Comparison of ENCODE assay signal across 9 cellular contexts in the genomic region with DNA sequence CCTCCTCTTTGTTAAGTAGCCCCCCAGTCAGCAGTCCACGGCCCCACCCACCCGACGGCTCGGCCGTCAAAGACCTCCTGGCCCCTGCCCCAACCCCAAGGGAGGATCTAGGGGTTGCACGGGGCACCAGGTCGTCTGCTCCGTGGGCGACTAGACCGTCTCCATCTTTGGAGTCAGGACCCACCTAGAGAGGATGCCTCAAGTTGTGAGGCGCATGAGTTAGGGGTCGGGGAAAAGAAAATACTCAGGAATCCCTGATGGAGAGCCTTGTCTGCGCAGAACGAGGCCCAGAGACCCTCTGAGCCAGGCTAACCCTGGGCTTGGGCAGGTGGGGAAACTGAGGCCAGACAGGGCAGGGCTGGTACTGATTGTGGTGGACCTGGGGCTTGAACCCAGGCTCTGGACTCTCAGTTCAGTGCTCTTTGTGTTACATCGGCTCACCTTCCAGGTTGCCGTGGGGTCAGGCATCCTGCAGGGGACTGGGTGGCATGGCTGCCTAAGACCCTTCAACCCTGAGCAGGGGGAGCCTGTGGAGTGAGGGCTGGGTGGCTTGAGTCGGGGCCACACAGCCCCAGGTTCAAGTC. TPM values are rescaled to one million over a fixed set of nuclear protein-coding genes. Genes with fewer than 3 reads are reported as not detected.
DNase-seq lines count a peak whose midpoint lies in the region; ATAC-seq, FAIRE-seq and TF ChIP-seq lines count a peak whose summit lies in the region.
"Had no signal": no experiment of that assay in that cellular context is flagged by ENCODE, and none has a peak within 500 bp of the region (broad histone marks: within the 10 kb centered on the region; RNA-seq: fewer than 3 reads in every experiment).

No MANE protein-coding gene starts in this region.

- no peaks in the 10 kb centered on the region for H3K36me3 ChIP-seq in BLaER1 treated with 17β-estradiol and CSF1 and Interleukin-3, amounts not matched to agents 10 nM and 100 nM
- H3K36me3 ChIP-seq in OCI-LY1 (ENCODE audit: insufficient read depth, low read length) (no peaks in the 10 kb centered on the region), endothelial cell of umbilical vein (ENCODE audit: control insufficient read depth in 2 of 2, extremely low read depth in 1 of 2, insufficient read depth in 2 of 2, low read length in 2 of 2) (no peaks in the 10 kb centered on the region), neuronal stem cell (replicated peaks in 1 of 2; ENCODE audit: control insufficient read depth in 2 of 2, insufficient read depth in 2 of 2, low read length in 2 of 2) (no peaks in the 10 kb centered on the region)

- no peaks in the 10 kb centered on the region for H3K9me2 ChIP-seq in OCI-LY1 (ENCODE audit: low read depth, low read length)

- 0 out of 22 replicates have a peak overlapping the region, but pooled peaks of 4 of the 11 experiments have one; percentile 30 to 45 (median 35) for H3K27ac ChIP-seq in BLaER1 treated with 17β-estradiol and CSF1 and Interleukin-3, amounts not matched to agents 10 nM and 100 nM
- no peak overlapping the region for H3K27ac ChIP-seq in OCI-LY1 (ENCODE audit: low read depth, low read length, poor library complexity, severe bottlenecking)
- no peak overlapping the region for H3K27ac ChIP-seq in endothelial cell of umbilical vein (ENCODE audit: insufficient read depth, low read depth, low read length)
- no peak overlapping the region for H3K27ac ChIP-seq in neuronal stem cell (replicated peaks; ENCODE audit: low read length)

- ATAC-seq in GM18517 (IDR thresholded peaks at IDR 0.05; ENCODE audit: unreplicated experiment) (no peak), GM21381 (IDR thresholded peaks at IDR 0.05; ENCODE audit: unreplicated experiment) (no peak)

- H2AK5ac ChIP-seq in neuronal stem cell (ENCODE audit: low read depth, low read length) = peak overlapping the region; percentile 95

- H3K9me3 ChIP-seq in BLaER1 treated with 17β-estradiol and CSF1 and Interleukin-3, amounts not matched to agents 10 nM and 100 nM (replicated peaks in 1 of 11) = no peaks in the 10 kb centered on the region
- H3K9me3 ChIP-seq in OCI-LY1 (ENCODE audit: low read length) (no peaks in the 10 kb centered on the region), endothelial cell of umbilical vein (replicated peaks; ENCODE audit: control insufficient read depth, insufficient read depth, low read length) (no peaks in the 10 kb centered on the region), neuronal stem cell (replicated peaks in 1 of 2; ENCODE audit: control insufficient read depth in 2 of 2, insufficient read depth in 1 of 2, low read depth in 1 of 2, low read length in 2 of 2) (no peaks in the 10 kb centered on the region)

- FAIRE-seq in endothelial cell of umbilical vein (lab: Jason Lieb, UNC) = no peak

- WGBS in neuronal stem cell (ENCODE audit: extremely low coverage in 2 of 2, insufficient read length in 2 of 2, insufficient replicate concordance in 1 of 2), 2 donors = no CpG with 5 or more reads among the region's 17 CpGs

- H3K9ac ChIP-seq in BLaER1 treated with 17β-estradiol and CSF1 and Interleukin-3, amounts not matched to agents 10 nM and 100 nM = peak overlapping the region in 10 of 11 experiments; percentile 37 to 78 (median 64); a peak in 16 of 22 replicates
- H3K9ac ChIP-seq in OCI-LY1 (ENCODE audit: low read length) = no peak overlapping the region; the same call in 1 of the 2 replicates
- no peak overlapping the region for H3K9ac ChIP-seq in endothelial cell of umbilical vein (replicated peaks; ENCODE audit: extremely low read depth, insufficient read depth, low read length)
- H3K9ac ChIP-seq in neuronal stem cell (ENCODE audit: low read depth, low read length, poor library complexity) = peak overlapping the region; percentile 84

- TF ChIP-seq POLR2A in endothelial cell of umbilical vein (IDR thresholded peaks at IDR 0.05; ENCODE audit: low read depth, low read length) = no peak

- no peaks in the 10 kb centered on the region for H3K79me1 ChIP-seq in neuronal stem cell (ENCODE audit: low read depth, low read length)

- H3K4me1 ChIP-seq in BLaER1 treated with 17β-estradiol and CSF1 and Interleukin-3, amounts not matched to agents 10 nM and 100 nM = peaks cover 41 to 50% (median 45%) of the 10 kb centered on the region in 10 experiments
- H3K4me1 ChIP-seq in OCI-LY1 (ENCODE audit: insufficient read depth, low read length, severe bottlenecking) (peaks cover 11% of the 10 kb centered on the region), endothelial cell of umbilical vein (ENCODE audit: control insufficient read depth, extremely low read depth, insufficient read depth, low read length) (peaks cover 10% of the 10 kb centered on the region), neuronal stem cell (ENCODE audit: control insufficient read depth in 2 of 2, insufficient read depth in 1 of 2, low read depth in 1 of 2, low read length in 2 of 2) (peaks cover 13 to 21% of the 10 kb centered on the region in 2 donors)

- no peak overlapping the region for H4K91ac ChIP-seq in neuronal stem cell (ENCODE audit: low read depth, low read length, poor library complexity)

- H2BK15ac ChIP-seq in neuronal stem cell (ENCODE audit: low read length) = no peak overlapping the region

- peaks cover 0 to 7% (median 0%) of the 10 kb centered on the region in 11 experiments; a peak in 5 of 22 replicates for H3K27me3 ChIP-seq in BLaER1 treated with 17β-estradiol and CSF1 and Interleukin-3, amounts not matched to agents 10 nM and 100 nM
- H3K27me3 ChIP-seq in OCI-LY1 (ENCODE audit: insufficient read depth, low read length) = no peaks in the 10 kb centered on the region
- peaks cover 0 to 4% of the 10 kb centered on the region in 2 experiments for H3K27me3 ChIP-seq in endothelial cell of umbilical vein (ENCODE audit: control insufficient read depth in 2 of 2, insufficient read depth in 2 of 2, low read length in 2 of 2)
- H3K27me3 ChIP-seq in neuronal stem cell (ENCODE audit: control insufficient read depth in 3 of 3, insufficient read depth in 3 of 3, low read depth in 1 of 3, low read length in 3 of 3) = no peaks in the 10 kb centered on the region

- H3K14ac ChIP-seq in neuronal stem cell (ENCODE audit: low read length) = peak overlapping the region; percentile 12

- H3K18ac ChIP-seq in neuronal stem cell (ENCODE audit: low read length) = peak overlapping the region; percentile 45

- no peak overlapping the region for H2BK120ac ChIP-seq in neuronal stem cell (ENCODE audit: low read depth, low read length)

- H4K8ac ChIP-seq in neuronal stem cell (ENCODE audit: low read depth, low read length) = no peak overlapping the region

- peak overlapping the region; percentile 51 to 71 (median 60) for H3K4me3 ChIP-seq in BLaER1 treated with 17β-estradiol and CSF1 and Interleukin-3, amounts not matched to agents 10 nM and 100 nM
- peak overlapping the region; percentile 66 for H3K4me3 ChIP-seq in OCI-LY1 (ENCODE audit: low read depth, low read length, poor library complexity, severe bottlenecking)
- H3K4me3 ChIP-seq in endothelial cell of umbilical vein (replicated peaks in 1 of 3; ENCODE audit: insufficient read depth in 1 of 3, low read depth in 1 of 3, low read length in 3 of 3) = peak overlapping the region in 2 of 3 experiments; percentile 29 to 50
- peak overlapping the region; percentile 55 to 82 for H3K4me3 ChIP-seq in neuronal stem cell (ENCODE audit: low read length in 2 of 2)

- CTCF ChIA-PET in endothelial cell of umbilical vein (lab: Charles Lee) = interaction anchor here (2.2 to 2.7 kb wide), 5 partner anchors 9 to 110 kb away, joined by 9 to 30 read pairs (median 16); partner anchors contain the start of gene IFI27L2

- no TSS peak for BruUV-seq in endothelial cell of umbilical vein (replicated peaks; lab: Mats Ljungman, UMichigan)

- H3K4me2 ChIP-seq in BLaER1 treated with 17β-estradiol and CSF1 and Interleukin-3, amounts not matched to agents 10 nM and 100 nM = peak overlapping the region; percentile 66 to 89 (median 79)
- H3K4me2 ChIP-seq in OCI-LY1 (ENCODE audit: low read length) (peak overlapping the region; percentile 66), endothelial cell of umbilical vein (ENCODE audit: insufficient read depth, low read length) (no peak overlapping the region), neuronal stem cell (ENCODE audit: insufficient read depth, low read length, poor library complexity, severe bottlenecking) (peak overlapping the region; percentile 52)

- DNase-seq in endothelial cell of umbilical vein (ENCODE audit: low read depth, low spot score) = no peak
- DNase-seq in neuronal stem cell (ENCODE audit: low spot score) = no peak
- DNase-seq in H4 (ENCODE audit: low spot score) = no peak
- DNase-seq in NCI-H1694 (lab: John Stamatoyannopoulos, UW) = no peak

- POLR2A ChIA-PET in endothelial cell of umbilical vein (lab: Charles Lee) = no interaction called here

- TF ChIP-seq CTCF in OCI-LY1 (IDR thresholded peaks at IDR 0.05; ENCODE audit: low read length) (no peak), endothelial cell of umbilical vein (IDR thresholded peaks at IDR 0.05; ENCODE audit: extremely low read depth in 1 of 2, insufficient read depth in 1 of 2, low read depth in 1 of 2, low read length in 2 of 2) (no peak)

- H2AFZ ChIP-seq in OCI-LY1 (ENCODE audit: low read length) = no peak overlapping the region
- peak overlapping the region; percentile 78 for H2AFZ ChIP-seq in endothelial cell of umbilical vein (ENCODE audit: low read depth, low read length)
- peak overlapping the region; percentile 98 for H2AFZ ChIP-seq in neuronal stem cell (ENCODE audit: low read length)

- no peaks in the 10 kb centered on the region for H3F3A ChIP-seq in OCI-LY1 (ENCODE audit: insufficient read depth, low read length)

- H3K23ac ChIP-seq in neuronal stem cell (ENCODE audit: low read depth, low read length, poor library complexity) = no peak overlapping the region

- no peak overlapping the region for H2BK5ac ChIP-seq in neuronal stem cell (ENCODE audit: low read length)

- intact Hi-C loops in endothelial cell of umbilical vein (cut with micrococcal nuclease) = loop anchor here (1.0 to 2.0 kb wide), 2 partner anchors 154 to 820 kb away; partner anchors contain the start of genes GON7 and UBR7

- H3K9me1 ChIP-seq in endothelial cell of umbilical vein (replicated peaks; ENCODE audit: control insufficient read depth, extremely low read depth, insufficient read depth, low read length) = no peaks in the 10 kb centered on the region

- H4K20me1 ChIP-seq in BLaER1 treated with 17β-estradiol and CSF1 and Interleukin-3, amounts not matched to agents 10 nM and 100 nM = peaks cover 0 to 8% (median 0%) of the 10 kb centered on the region in 11 experiments; a peak in 1 of 22 replicates
- H4K20me1 ChIP-seq in OCI-LY1 (ENCODE audit: insufficient read depth, low read length) (no peaks in the 10 kb centered on the region), endothelial cell of umbilical vein (replicated peaks; ENCODE audit: control insufficient read depth, extremely low read depth, insufficient read depth, low read length) (no peaks in the 10 kb centered on the region)

- no peaks in the 10 kb centered on the region for H3K79me2 ChIP-seq in OCI-LY1 (ENCODE audit: insufficient read depth, low read length)
- H3K79me2 ChIP-seq in endothelial cell of umbilical vein (ENCODE audit: control insufficient read depth, insufficient read depth, low read length) = no peaks in the 10 kb centered on the region

- dilution Hi-C loops in endothelial cell of umbilical vein (cut with MboI; ENCODE audit: extremely low pct_ligation_motif_present, low sequenced_read_pairs) = no loop called here

- no peak overlapping the region for H2BK12ac ChIP-seq in neuronal stem cell (ENCODE audit: low read length)

- no peak overlapping the region for H3K4ac ChIP-seq in neuronal stem cell (ENCODE audit: low read length)

RNA-seq across cellular contexts. Expression of gene OTUB2, which starts 0.8 kb away (rescaled TPM):
- total RNA-seq in endothelial cell of umbilical vein = 1.1 and 1.6 TPM in 2 replicates
- polyA plus RNA-seq in endothelial cell of umbilical vein = 0.53 and 0.70 TPM in 2 replicates
- polyA plus RNA-seq in endothelial cell of umbilical vein (2011; cell fraction: cytosol; rRNA removed) = 0.59 and 0.61 TPM in 2 replicates
- 0.62 and 0.67 TPM in 2 replicates for polyA plus RNA-seq in endothelial cell of umbilical vein (2011; cell fraction: nucleus; rRNA removed)
- polyA plus RNA-seq in endothelial cell of umbilical vein (2012) = 1.7 and 1.9 TPM in 2 replicates
- 2.4 and 2.7 TPM in 2 replicates for polyA minus RNA-seq in endothelial cell of umbilical vein
- polyA minus RNA-seq in endothelial cell of umbilical vein (2011; cell fraction: cytosol; rRNA and poly(A)+ RNA removed) = 0.61 TPM
- polyA minus RNA-seq in endothelial cell of umbilical vein (2011; cell fraction: nucleus; rRNA and poly(A)+ RNA removed) = 0.63 and 0.82 TPM in 2 replicates
- polyA plus RNA-seq in neuronal stem cell (2013, experiment 1 of 2) = 5.1 TPM
- polyA plus RNA-seq in neuronal stem cell (2013, experiment 2 of 2) = 5.0 TPM
- 1.7 and 2.5 TPM in 2 replicates for total RNA-seq in H4 (2014; rRNA removed; shearing (Covaris generic))

RNA-seq across cellular contexts. Expression of gene CCDC197, which starts 29.9 kb away (rescaled TPM):
- total RNA-seq in endothelial cell of umbilical vein = not detected in 2 replicates
- polyA plus RNA-seq in endothelial cell of umbilical vein = not detected in 2 replicates
- polyA plus RNA-seq in endothelial cell of umbilical vein (2011; cell fraction: cytosol; rRNA removed) = not detected in 2 replicates
- polyA plus RNA-seq in endothelial cell of umbilical vein (2011; cell fraction: nucleus; rRNA removed) = not detected in 2 replicates
- polyA plus RNA-seq in endothelial cell of umbilical vein (2012) = not detected in 2 replicates
- polyA minus RNA-seq in endothelial cell of umbilical vein = not detected in 2 replicates
- not detected for polyA minus RNA-seq in endothelial cell of umbilical vein (2011; cell fraction: cytosol; rRNA and poly(A)+ RNA removed)
- polyA minus RNA-seq in endothelial cell of umbilical vein (2011; cell fraction: nucleus; rRNA and poly(A)+ RNA removed) = not detected in 2 replicates
- not detected for polyA plus RNA-seq in neuronal stem cell (2013, experiment 1 of 2)
- polyA plus RNA-seq in neuronal stem cell (2013, experiment 2 of 2) = not detected
- total RNA-seq in H4 (2014; rRNA removed; shearing (Covaris generic)) = not detected in 2 replicates
- total RNA-seq: myocyte had no signal

RNA-seq across cellular contexts. Expression of gene ASB2, which starts 50.6 kb away (rescaled TPM):
- total RNA-seq in endothelial cell of umbilical vein = not detected in 2 replicates
- polyA plus RNA-seq in endothelial cell of umbilical vein = not detected in 2 replicates
- not detected in 2 replicates for polyA plus RNA-seq in endothelial cell of umbilical vein (2011; cell fraction: cytosol; rRNA removed)
- not detected in 2 replicates for polyA plus RNA-seq in endothelial cell of umbilical vein (2011; cell fraction: nucleus; rRNA removed)
- polyA plus RNA-seq in endothelial cell of umbilical vein (2012) = not detected in 2 replicates
- polyA minus RNA-seq in endothelial cell of umbilical vein = not detected in 2 replicates
- not detected for polyA minus RNA-seq in endothelial cell of umbilical vein (2011; cell fraction: cytosol; rRNA and poly(A)+ RNA removed)
- polyA minus RNA-seq in endothelial cell of umbilical vein (2011; cell fraction: nucleus; rRNA and poly(A)+ RNA removed) = not detected in 2 replicates
- 0.43 TPM for polyA plus RNA-seq in neuronal stem cell (2013, experiment 1 of 2)
- polyA plus RNA-seq in neuronal stem cell (2013, experiment 2 of 2) = 0.50 TPM
- not detected in 2 replicates for total RNA-seq in H4 (2014; rRNA removed; shearing (Covaris generic))

RNA-seq across cellular contexts. Expression of gene DDX24, which starts 54.0 kb away (rescaled TPM):
- total RNA-seq in endothelial cell of umbilical vein = 132 and 141 TPM in 2 replicates
- 86.7 and 88.3 TPM in 2 replicates for polyA plus RNA-seq in endothelial cell of umbilical vein
- polyA plus RNA-seq in endothelial cell of umbilical vein (2011; cell fraction: cytosol; rRNA removed) = 111 and 132 TPM in 2 replicates
- 157 and 197 TPM in 2 replicates for polyA plus RNA-seq in endothelial cell of umbilical vein (2011; cell fraction: nucleus; rRNA removed)
- polyA plus RNA-seq in endothelial cell of umbilical vein (2012) = 98.6 and 133 TPM in 2 replicates
- polyA minus RNA-seq in endothelial cell of umbilical vein = 89.8 and 103 TPM in 2 replicates
- polyA minus RNA-seq in endothelial cell of umbilical vein (2011; cell fraction: cytosol; rRNA and poly(A)+ RNA removed) = 80.2 TPM
- 32.3 and 46.5 TPM in 2 replicates for polyA minus RNA-seq in endothelial cell of umbilical vein (2011; cell fraction: nucleus; rRNA and poly(A)+ RNA removed)
- polyA plus RNA-seq in neuronal stem cell (2013, experiment 1 of 2) = 106 TPM
- 112 TPM for polyA plus RNA-seq in neuronal stem cell (2013, experiment 2 of 2)
- 110 and 134 TPM in 2 replicates for total RNA-seq in H4 (2014; rRNA removed; shearing (Covaris generic))

RNA-seq across cellular contexts. Expression of gene IFI27L1, which starts 54.1 kb away (rescaled TPM):
- 31.1 and 31.8 TPM in 2 replicates for total RNA-seq in endothelial cell of umbilical vein
- polyA plus RNA-seq in endothelial cell of umbilical vein = 32.9 and 38.1 TPM in 2 replicates
- 28.3 and 28.8 TPM in 2 replicates for polyA plus RNA-seq in endothelial cell of umbilical vein (2011; cell fraction: cytosol; rRNA removed)
- polyA plus RNA-seq in endothelial cell of umbilical vein (2011; cell fraction: nucleus; rRNA removed) = 23.2 and 26.8 TPM in 2 replicates
- 12.9 and 14.3 TPM in 2 replicates for polyA plus RNA-seq in endothelial cell of umbilical vein (2012)
- 9.7 and 13.9 TPM in 2 replicates for polyA minus RNA-seq in endothelial cell of umbilical vein
- 5.0 TPM for polyA minus RNA-seq in endothelial cell of umbilical vein (2011; cell fraction: cytosol; rRNA and poly(A)+ RNA removed)
- 6.0 and 7.1 TPM in 2 replicates for polyA minus RNA-seq in endothelial cell of umbilical vein (2011; cell fraction: nucleus; rRNA and poly(A)+ RNA removed)
- 39.8 TPM for polyA plus RNA-seq in neuronal stem cell (2013, experiment 1 of 2)
- 38.1 TPM for polyA plus RNA-seq in neuronal stem cell (2013, experiment 2 of 2)
- total RNA-seq in H4 (2014; rRNA removed; shearing (Covaris generic)) = 16.1 and 32.8 TPM in 2 replicates

Comparison
In these comparisons a context has a peak if more than half of its experiments do, and no peak if none do; other contexts are left out.
1. H3K9ac ChIP-seq: peak in BLaER1 treated with 17β-estradiol and CSF1 and Interleukin-3, amounts not matched to agents 10 nM and 100 nM (10 of 11) and neuronal stem cell (single experiment); none in OCI-LY1 (single experiment) and endothelial cell of umbilical vein (single experiment).
2. Peak in every context shown above with its lines, with median percentiles within 50 percentile points of each other: H3K4me3 ChIP-seq.